ENCODE assay signal across 18 cellular contexts in genomic region chr1:14844923-14845617, GRCh38.
DNase-seq lines count a peak whose midpoint lies in the region; ATAC-seq, FAIRE-seq and TF ChIP-seq lines count a peak whose summit lies in the region.
"Had no signal": no experiment of that assay in that cellular context is flagged by ENCODE, and none has a peak within 500 bp of the region (broad histone marks: within the 10 kb centered on the region; RNA-seq: fewer than 3 reads in every experiment).

No MANE protein-coding gene starts in this region.

- no peak for TF ChIP-seq CTCF in K562 (IDR thresholded peaks at IDR 0.05 in 2 of 3, conservative IDR thresholded peaks at IDR 0.05 in 1 of 3; ENCODE audit: insufficient read depth in 2 of 3, low read depth in 1 of 3, low read length in 3 of 3)

- intact Hi-C loops in K562 (cut with micrococcal nuclease), result no loop called here

- H2AFZ ChIP-seq in K562 (ENCODE audit: low read depth, low read length) (no peak overlapping the region), neuronal stem cell (ENCODE audit: low read length) (no peak overlapping the region)
- H2AFZ ChIP-seq: GM23248 had no signal

- no peak overlapping the region for H2AK5ac ChIP-seq in neuronal stem cell (ENCODE audit: low read depth, low read length)

- H3K79me2 ChIP-seq in K562 (ENCODE audit: control insufficient read depth, insufficient read depth, low read length), result no peaks in the 10 kb centered on the region

- CTCF ChIA-PET in K562 (lab: Yijun Ruan, JAX; ENCODE audit: low intra/inter-chr PET ratio), result no interaction called here

- H3K4me2 ChIP-seq in K562 (ENCODE audit: insufficient read depth, low read length) (no peak overlapping the region), neuronal stem cell (ENCODE audit: insufficient read depth, low read length, poor library complexity, severe bottlenecking) (no peak overlapping the region)

- POLR2A ChIA-PET in K562 (lab: Yijun Ruan, JAX), result interaction anchor here (0.6 to 0.9 kb wide), 2 partner anchors 10 to 307 kb away, joined by 3 to 4 read pairs; no protein-coding TSS in a partner anchor

- WGBS in K562 (ENCODE audit: insufficient coverage, low coverage, missing lambda C conversion rate), result 14% methylated on average over 2 of the region's 2 CpGs
- WGBS in neuronal stem cell (ENCODE audit: extremely low coverage in 2 of 2, insufficient read length in 2 of 2, insufficient replicate concordance in 1 of 2), 2 donors, result 100% methylated on average over 1 of the region's 2 CpGs

- no peak overlapping the region for H3K14ac ChIP-seq in neuronal stem cell (ENCODE audit: low read length)

- no peak overlapping the region for H3K23ac ChIP-seq in neuronal stem cell (ENCODE audit: low read depth, low read length, poor library complexity)

- H2BK120ac ChIP-seq in neuronal stem cell (ENCODE audit: low read depth, low read length), result no peak overlapping the region

- H3K9ac ChIP-seq in K562 (ENCODE audit: insufficient read depth in 1 of 2, low read depth in 2 of 2, low read length in 2 of 2) (no peak overlapping the region), neuronal stem cell (ENCODE audit: low read depth, low read length, poor library complexity) (peak overlapping the region; percentile 7)
- H3K9ac ChIP-seq: GM23248 had no signal

- H3K9me1 ChIP-seq in K562 (ENCODE audit: control insufficient read depth, insufficient read depth, low read length), result no peaks in the 10 kb centered on the region

- no peaks in the 10 kb centered on the region for H3K79me1 ChIP-seq in neuronal stem cell (ENCODE audit: low read depth, low read length)

- H3K27ac ChIP-seq in K562 (ENCODE audit: extremely low read depth, low read depth, low read length) (no peak overlapping the region), neuronal stem cell (replicated peaks; ENCODE audit: low read length) (no peak overlapping the region)
- no peak overlapping the region for H3K27ac ChIP-seq in effector memory CD4-positive, alpha-beta T cell (ENCODE audit: insufficient read depth, low read length, poor library complexity, severe bottlenecking)
- H3K27ac ChIP-seq: GM23248 had no signal

- no peak for DNase-seq in HTR-8/SVneo (ENCODE audit: insufficient read length, low spot score)
- DNase-seq in K562 (ENCODE audit: extremely low read depth in 1 of 4, low spot score in 3 of 4), result no peak
- no peak for DNase-seq in neuronal stem cell (ENCODE audit: low spot score)
- no peak for DNase-seq in NCI-H1694 (lab: John Stamatoyannopoulos, UW)
- DNase-seq in SKM-1 (lab: John Stamatoyannopoulos, UW; ENCODE audit: unreplicated experiment), result no peak
- DNase-seq in effector memory CD4-positive, alpha-beta T cell, result no peak
- DNase-seq: C1 segment of cervical spinal cord; Calu3; CD4-positive, alpha-beta memory T cell; COR-L47; DMS53; DND-41; GM23248; H9; HFFc6 had no signal

- in situ Hi-C loops in K562 (cut with MboI), result no loop called here

- no peak overlapping the region for H2BK5ac ChIP-seq in neuronal stem cell (ENCODE audit: low read length)

- H4K8ac ChIP-seq in neuronal stem cell (ENCODE audit: low read depth, low read length), result no peak overlapping the region

- TF ChIP-seq RAD21 in K562 (CRISPR knock-in tag; conservative IDR thresholded peaks at IDR 0.05 in 1 of 2, IDR thresholded peaks at IDR 0.05 in 1 of 2), result no peak

- H3K4me1 ChIP-seq in K562 (replicated peaks in 1 of 2; ENCODE audit: control insufficient read depth in 2 of 2, insufficient read depth in 2 of 2, low read length in 2 of 2) (peaks cover 5 to 6% of the 10 kb centered on the region in 2 experiments; a peak in 4 of 5 replicates), neuronal stem cell (ENCODE audit: control insufficient read depth in 2 of 2, insufficient read depth in 1 of 2, low read depth in 1 of 2, low read length in 2 of 2) (peaks cover 0 to 7% of the 10 kb centered on the region in 2 donors)
- H3K4me1 ChIP-seq in effector memory CD4-positive, alpha-beta T cell (ENCODE audit: control insufficient read depth, insufficient read depth, low read length, poor library complexity, severe bottlenecking), result no peaks in the 10 kb centered on the region

- no peak overlapping the region for H4K91ac ChIP-seq in neuronal stem cell (ENCODE audit: low read depth, low read length, poor library complexity)

- no peak overlapping the region for H2BK12ac ChIP-seq in neuronal stem cell (ENCODE audit: low read length)

- no peak overlapping the region for H2BK15ac ChIP-seq in neuronal stem cell (ENCODE audit: low read length)

- H3K18ac ChIP-seq in neuronal stem cell (ENCODE audit: low read length), result no peak overlapping the region

- BruUV-seq in K562 (replicated peaks; lab: Mats Ljungman, UMichigan), result no TSS peak

- no peaks in the 10 kb centered on the region for H4K20me1 ChIP-seq in K562 (replicated peaks; ENCODE audit: control insufficient read depth, insufficient read depth, low read length)

- H3K36me3 ChIP-seq in K562 (ENCODE audit: control insufficient read depth, insufficient read depth, low read length), result no peaks in the 10 kb centered on the region
- H3K36me3 ChIP-seq in neuronal stem cell (replicated peaks in 1 of 2; ENCODE audit: control insufficient read depth in 2 of 2, insufficient read depth in 2 of 2, low read length in 2 of 2), result peaks cover 0 to 15% of the 10 kb centered on the region in 2 donors
- no peaks in the 10 kb centered on the region for H3K36me3 ChIP-seq in effector memory CD4-positive, alpha-beta T cell (ENCODE audit: control insufficient read depth, insufficient read depth, low read length)

- no peak for TF ChIP-seq EP300 in K562 (IDR thresholded peaks at IDR 0.05; ENCODE audit: low read length)

- no peak for ATAC-seq in K562
- ATAC-seq: HCT116 had no signal

- H3K27me3 ChIP-seq in K562 (ENCODE audit: control insufficient read depth in 2 of 2, insufficient read depth in 2 of 2, low read length in 2 of 2) (no peaks in the 10 kb centered on the region; a peak in 2 of 5 replicates), neuronal stem cell (ENCODE audit: control insufficient read depth in 3 of 3, insufficient read depth in 3 of 3, low read depth in 1 of 3, low read length in 3 of 3) (no peaks in the 10 kb centered on the region)
- no peaks in the 10 kb centered on the region for H3K27me3 ChIP-seq in effector memory CD4-positive, alpha-beta T cell (replicated peaks; ENCODE audit: control insufficient read depth, insufficient read depth, low read length, poor library complexity, severe bottlenecking)

- no peak overlapping the region for H3K4me3 ChIP-seq in K562
- H3K4me3 ChIP-seq in neuronal stem cell (ENCODE audit: low read length in 2 of 2), result no peak overlapping the region
- no peak overlapping the region for H3K4me3 ChIP-seq in effector memory CD4-positive, alpha-beta T cell (ENCODE audit: insufficient read depth, low read depth, low read length, poor library complexity, severe bottlenecking)
- H3K4me3 ChIP-seq: GM23248 had no signal

- H3K9me3 ChIP-seq in K562 (replicated peaks; ENCODE audit: control insufficient read depth, insufficient read depth, low read depth, low read length) (peaks cover 21% of the 10 kb centered on the region), neuronal stem cell (replicated peaks in 1 of 2; ENCODE audit: control insufficient read depth in 2 of 2, insufficient read depth in 1 of 2, low read depth in 1 of 2, low read length in 2 of 2) (peaks cover 10 to 28% of the 10 kb centered on the region in 2 donors)
- peaks cover 4% of the 10 kb centered on the region for H3K9me3 ChIP-seq in effector memory CD4-positive, alpha-beta T cell (ENCODE audit: control insufficient read depth, low read length)

- no peak for TF ChIP-seq POLR2A in K562 (conservative IDR thresholded peaks at IDR 0.05)

- FAIRE-seq in HTR-8/SVneo (lab: Jason Lieb, UNC), result peak; percentile 82
- FAIRE-seq in K562 (lab: Jason Lieb, UNC), result no peak
- FAIRE-seq: G401.6, GM12892 had no signal

- no peak overlapping the region for H3K4ac ChIP-seq in neuronal stem cell (ENCODE audit: low read length)

TF ChIP-seq in K562, 482 proteins besides CTCF, POLR2A, EP300 and RAD21:
- peak; percentile 54; the same call in 1 of the 2 replicates for TF ChIP-seq MCM3 (IDR thresholded peaks at IDR 0.05)
- TF ChIP-seq HNRNPUL1 (IDR thresholded peaks at IDR 0.05; ENCODE audit: low read length), result no peak
- TF ChIP-seq EGR1 (conservative IDR thresholded peaks at IDR 0.05), result peak; percentile 49
TF ChIP-seq in K562: peak in this region for 2.
